24 cellular contexts compared by ENCODE assay signal in genomic region chr5:32854473-32854872, GRCh38.
DNase-seq lines count a peak whose midpoint lies in the region; ATAC-seq, FAIRE-seq and TF ChIP-seq lines count a peak whose summit lies in the region.
"Had no signal": no experiment of that assay in that cellular context is flagged by ENCODE, and none has a peak within 500 bp of the region (broad histone marks: within the 10 kb centered on the region; RNA-seq: fewer than 3 reads in every experiment).

No MANE protein-coding gene starts in this region.

- H3K27ac ChIP-seq in HepG2 (ENCODE audit: extremely low read length, insufficient read depth, low read length) (no peak overlapping the region), right lobe of liver (no peak overlapping the region), gastroesophageal sphincter (no peak overlapping the region)
- H3K27ac ChIP-seq: 22Rv1; A549; BLaER1 treated with 17β-estradiol and CSF1 and Interleukin-3, amounts not matched to agents 10 nM and 100 nM; C4-2B had no signal

- peak overlapping the region; percentile 11 for H3K27ac Mint-ChIP-seq in osteocyte (ENCODE audit: unreplicated experiment)
- H3K27ac Mint-ChIP-seq: B cell; CD4-positive, alpha-beta T cell; CD8-positive, alpha-beta T cell had no signal

- H3K4me1 ChIP-seq in HepG2 (ENCODE audit: insufficient read depth, low read length): no peaks in the 10 kb centered on the region
- no peaks in the 10 kb centered on the region for H3K4me1 ChIP-seq in right lobe of liver
- no peaks in the 10 kb centered on the region for H3K4me1 ChIP-seq in gastroesophageal sphincter
- H3K4me1 ChIP-seq: BLaER1 treated with 17β-estradiol and CSF1 and Interleukin-3, amounts not matched to agents 10 nM and 100 nM; Caco-2 had no signal

- POLR2A ChIA-PET in HepG2 (lab: Yijun Ruan, JAX): no interaction called here

- H3K79me2 ChIP-seq in HepG2 (ENCODE audit: insufficient read depth, low read length): no peaks in the 10 kb centered on the region

- CTCF ChIA-PET in HepG2 (lab: Yijun Ruan, JAX; ENCODE audit: low intra/inter-chr PET ratio, low total read pairs): no interaction called here

- no peak for TF ChIP-seq CTCF in HepG2 (CRISPR knock-in tag; IDR thresholded peaks at IDR 0.05)
- no peak for TF ChIP-seq CTCF in right lobe of liver (IDR thresholded peaks at IDR 0.05)
- no peak for TF ChIP-seq CTCF in osteocyte (IDR thresholded peaks at IDR 0.05)
- TF ChIP-seq CTCF in gastroesophageal sphincter (IDR thresholded peaks at IDR 0.05): no peak

- TF ChIP-seq POLR2A in HepG2 (IDR thresholded peaks at IDR 0.05; ENCODE audit: insufficient read depth in 1 of 2, low read depth in 2 of 2, low read length in 2 of 2) (no peak), right lobe of liver (IDR thresholded peaks at IDR 0.05) (no peak), gastroesophageal sphincter (IDR thresholded peaks at IDR 0.05) (no peak)

- no peak overlapping the region for H3K4me2 ChIP-seq in HepG2 (ENCODE audit: low read depth, low read length)
- H3K4me2 ChIP-seq: A549; BLaER1 treated with 17β-estradiol and CSF1 and Interleukin-3, amounts not matched to agents 10 nM and 100 nM had no signal

- H3K36me3 ChIP-seq in HepG2 (replicated peaks in 1 of 2; ENCODE audit: control insufficient read depth in 1 of 2, insufficient read depth in 2 of 2, low read length in 2 of 2) (no peaks in the 10 kb centered on the region), right lobe of liver (no peaks in the 10 kb centered on the region), gastroesophageal sphincter (no peaks in the 10 kb centered on the region)
- H3K36me3 ChIP-seq: BLaER1 treated with 17β-estradiol and CSF1 and Interleukin-3, amounts not matched to agents 10 nM and 100 nM had no signal

- FAIRE-seq in HepG2 (lab: Jason Lieb, UNC): no peak
- FAIRE-seq: D721Med, G401.6, GM12891, GM19239 had no signal

- no peak for TF ChIP-seq RAD21 in HepG2 (CRISPR knock-in tag; IDR thresholded peaks at IDR 0.05)

- intact Hi-C loops in HepG2 (cut with micrococcal nuclease; ENCODE audit: unreplicated experiment): no loop called here
- intact Hi-C loops in right lobe of liver (cut with DNase I): no loop called here

- peaks cover 17% of the 10 kb centered on the region; the same call in 1 of the 2 replicates for H3K9me3 ChIP-seq in HepG2 (ENCODE audit: low read length)
- H3K9me3 ChIP-seq in right lobe of liver: peaks cover 0 to 4% (median 2%) of the 10 kb centered on the region in 4 donors
- H3K9me3 ChIP-seq in gastroesophageal sphincter: peaks cover 0 to 23% (median 0%) of the 10 kb centered on the region in 3 donors
- H3K9me3 ChIP-seq: Caco-2 had no signal

- ATAC-seq in HepG2 (no peak), right lobe of liver (no peak), gastroesophageal sphincter (no peak)
- ATAC-seq: A549; CD8-positive, alpha-beta T cell had no signal

- peak; percentile 2 for DNase-seq in DMS53 (lab: John Stamatoyannopoulos, UW)
- DNase-seq in DMS53 treated with DMSO at 0.1 percent for 48 hours (lab: John Stamatoyannopoulos, UW; ENCODE audit: unreplicated experiment): no peak
- no peak for DNase-seq in HepG2 (ENCODE audit: low spot score)
- no peak for DNase-seq in right lobe of liver
- DNase-seq in SHP77 (lab: John Stamatoyannopoulos, UW): peak; percentile 26 to 32
- no peak for DNase-seq in osteocyte (ENCODE audit: extremely low spot score, unreplicated experiment)
- no peak for DNase-seq in stimulated activated CD8-positive, alpha-beta memory T cell treated with anti-CD3 and anti-CD28 coated beads, Interleukin-4, amount 100 ng/mL, for 48 hours
- DNase-seq: AML-193; Caco-2; Calu3; CD4-positive, alpha-beta T cell; CD8-positive, alpha-beta T cell; DMS79 treated with DMSO at 0.1 percent for 48 hours; GF-D8 had no signal

- no TSS peak for BruUV-seq in HepG2 (replicated peaks; lab: Mats Ljungman, UMichigan)

- H3K4me3 ChIP-seq in HepG2 (replicated peaks in 1 of 3; ENCODE audit: insufficient read depth in 1 of 3, low read depth in 2 of 3, low read length in 3 of 3) (no peak overlapping the region), right lobe of liver (no peak overlapping the region), gastroesophageal sphincter (no peak overlapping the region)
- H3K4me3 ChIP-seq: A549; BLaER1 treated with 17β-estradiol and CSF1 and Interleukin-3, amounts not matched to agents 10 nM and 100 nM had no signal

- TF ChIP-seq EP300 in HepG2 (IDR thresholded peaks at IDR 0.05; ENCODE audit: low read depth in 2 of 2, low read length in 2 of 2): no peak
- no peak for TF ChIP-seq EP300 in HepG2 (CRISPR knock-in tag; IDR thresholded peaks at IDR 0.05; ENCODE audit: borderline replicate concordance)
- TF ChIP-seq EP300 in gastroesophageal sphincter (IDR thresholded peaks at IDR 0.05): no peak

- H3K27me3 Mint-ChIP-seq in osteocyte (ENCODE audit: unreplicated experiment): no peaks in the 10 kb centered on the region
- H3K27me3 Mint-ChIP-seq: CD4-positive, alpha-beta T cell had no signal

- H3K4me3 Mint-ChIP-seq in osteocyte (ENCODE audit: unreplicated experiment): no peak overlapping the region
- H3K4me3 Mint-ChIP-seq: B cell; CD4-positive, alpha-beta T cell; CD8-positive, alpha-beta T cell had no signal

- H3K9ac ChIP-seq in HepG2 (ENCODE audit: insufficient read depth, low read depth, low read length): no peak overlapping the region
- H3K9ac ChIP-seq: BLaER1 treated with 17β-estradiol and CSF1 and Interleukin-3, amounts not matched to agents 10 nM and 100 nM had no signal

- H3K27me3 ChIP-seq in HepG2 (ENCODE audit: control insufficient read depth in 1 of 2, insufficient read depth in 2 of 2, low read length in 2 of 2) (no peaks in the 10 kb centered on the region), right lobe of liver (no peaks in the 10 kb centered on the region), gastroesophageal sphincter (no peaks in the 10 kb centered on the region)
- H3K27me3 ChIP-seq: BLaER1 treated with 17β-estradiol and CSF1 and Interleukin-3, amounts not matched to agents 10 nM and 100 nM had no signal

- peaks cover 16% of the 10 kb centered on the region for H3K9me3 Mint-ChIP-seq in osteocyte (ENCODE audit: unreplicated experiment)

- H2AFZ ChIP-seq in HepG2 (ENCODE audit: low read length): no peak overlapping the region

- in situ Hi-C loops in HepG2 (cut with HindIII; ENCODE audit: extremely low pct_ligation_motif_present, low pct_unique_long_range_greater_than_20kb): no loop called here

- H3K4me1 Mint-ChIP-seq in osteocyte (ENCODE audit: unreplicated experiment): peaks cover 46% of the 10 kb centered on the region
- H3K4me1 Mint-ChIP-seq: B cell had no signal

- peaks cover 11% of the 10 kb centered on the region for H3K36me3 Mint-ChIP-seq in osteocyte (ENCODE audit: unreplicated experiment)
- H3K36me3 Mint-ChIP-seq: CD8-positive, alpha-beta T cell had no signal

- H4K20me1 ChIP-seq in HepG2 (ENCODE audit: insufficient read depth, low read length): no peaks in the 10 kb centered on the region
- H4K20me1 ChIP-seq: BLaER1 treated with 17β-estradiol and CSF1 and Interleukin-3, amounts not matched to agents 10 nM and 100 nM had no signal

TF ChIP-seq in HepG2, 621 proteins besides CTCF, POLR2A, EP300 and RAD21:
- no peak for TF ChIP-seq SP1 (IDR thresholded peaks at IDR 0.05)
- TF ChIP-seq SP1 (CRISPR knock-in tag; IDR thresholded peaks at IDR 0.05): no peak
- no peak for TF ChIP-seq RELA (CRISPR knock-in tag; IDR thresholded peaks at IDR 0.05)
- TF ChIP-seq ATF7 (IDR thresholded peaks at IDR 0.05): peak; percentile 82
- TF ChIP-seq ATF7 (CRISPR knock-in tag; IDR thresholded peaks at IDR 0.05): no peak
- TF ChIP-seq MED8 (CRISPR knock-in tag; IDR thresholded peaks at IDR 0.05; ENCODE audit: insufficient replicate concordance): no peak
TF ChIP-seq in HepG2: peak in this region for 1.

Comparison
In these comparisons a context has a peak if more than half of its experiments do, and no peak if none do; other contexts are left out.
1. DNase-seq: peak in DMS53 (single experiment) and SHP77 (2 of 2); none in DMS53 treated with DMSO at 0.1 percent for 48 hours (single experiment), HepG2 (single experiment), right lobe of liver (0 of 3), osteocyte (single experiment) and stimulated activated CD8-positive, alpha-beta memory T cell treated with anti-CD3 and anti-CD28 coated beads, Interleukin-4, amount 100 ng/mL, for 48 hours (single experiment).